Comparison of ENCODE assay signal across 9 cellular contexts in the genomic region with DNA sequence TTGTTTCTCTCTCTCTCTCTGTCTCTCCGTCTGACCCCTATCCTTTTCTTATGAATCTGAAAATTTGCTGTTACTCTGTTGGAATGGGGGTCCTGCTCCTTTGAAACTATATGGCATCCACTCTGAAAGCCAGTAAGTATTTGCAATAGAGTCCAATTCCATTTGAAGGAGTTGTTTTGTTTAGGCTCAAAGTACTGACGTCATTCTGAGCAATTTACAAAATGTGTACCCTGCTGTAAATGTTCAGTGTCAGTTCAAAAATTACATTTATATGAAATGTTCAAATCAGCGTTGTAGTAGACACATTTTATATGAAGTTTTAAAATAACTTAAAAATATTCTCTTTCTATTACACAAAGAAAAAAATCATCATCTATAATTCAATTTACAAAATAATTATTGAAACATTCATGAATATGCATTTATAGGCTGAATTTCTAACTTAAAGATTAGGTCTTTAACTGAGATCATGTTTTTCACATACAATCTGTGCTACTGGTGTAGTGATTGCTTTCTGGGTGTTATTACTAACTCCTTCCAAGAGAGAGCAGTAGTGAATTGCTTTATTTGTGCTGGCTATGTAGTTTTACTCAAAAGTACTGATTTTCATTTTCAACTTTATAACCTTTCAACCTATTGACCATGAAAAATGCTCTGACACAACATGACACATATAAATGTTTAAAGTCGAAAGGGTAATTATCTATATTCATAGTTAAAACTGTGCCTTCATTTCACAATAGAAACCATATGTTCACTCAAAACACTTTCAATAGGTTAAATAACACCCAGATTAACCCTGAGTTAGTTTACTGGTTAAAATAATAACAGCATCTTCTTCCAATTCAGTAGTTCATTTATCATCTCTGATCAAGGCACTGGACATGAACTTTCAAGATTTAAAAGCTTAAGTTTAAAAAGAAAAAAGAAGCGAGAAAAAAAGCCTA.
DNase-seq lines count a peak whose midpoint lies in the region; ATAC-seq and TF ChIP-seq lines count a peak whose summit lies in the region.
"Had no signal": no experiment of that assay in that cellular context is flagged by ENCODE, and none has a peak within 500 bp of the region (broad histone marks: within the 10 kb centered on the region; RNA-seq: fewer than 3 reads in every experiment).

No MANE protein-coding gene starts in this region.

- no peak overlapping the region for H3K27ac Mint-ChIP-seq in CD14-positive monocyte
- H3K27ac Mint-ChIP-seq in activated naive CD8-positive, alpha-beta T cell treated with anti-CD3 and anti-CD28 coated beads, Interleukin-2, amount 50 U/mL, for 24 hours: no peak overlapping the region
- H3K27ac Mint-ChIP-seq: naive B cell had no signal

- DNase-seq in DMS153 treated with DMSO at 0.1 percent for 48 hours (lab: John Stamatoyannopoulos, UW; ENCODE audit: unreplicated experiment): peak; percentile 67
- peak; percentile 12 for DNase-seq in mammary epithelial cell
- peak; percentile 57 for DNase-seq in osteoblast (ENCODE audit: insufficient read length, low spot score, missing footprints)
- no peak for DNase-seq in CD14-positive monocyte (ENCODE audit: low spot score)
- no peak for DNase-seq in activated naive CD8-positive, alpha-beta T cell treated with anti-CD3 and anti-CD28 coated beads, Interleukin-2, amount 50 U/mL, for 24 hours
- no peak for DNase-seq in uterus
- DNase-seq: naive B cell had no signal

- in situ Hi-C loops in mammary epithelial cell (cut with MboI; ENCODE audit: low sequenced_read_pairs in 2 of 2): loop anchor here (5.0 to 10.0 kb wide), 2 partner anchors 95 to 98 kb away; no protein-coding TSS in a partner anchor

- TF ChIP-seq EP300 in Ishikawa (IDR thresholded peaks at IDR 0.05; ENCODE audit: borderline replicate concordance): no peak

- H2AFZ ChIP-seq in mammary epithelial cell (ENCODE audit: low read depth, low read length): no peak overlapping the region
- no peak overlapping the region for H2AFZ ChIP-seq in osteoblast (ENCODE audit: low read length)

- no peaks in the 10 kb centered on the region for H3K36me3 ChIP-seq in mammary epithelial cell (ENCODE audit: insufficient read depth, low read length)
- H3K36me3 ChIP-seq in osteoblast (ENCODE audit: insufficient read depth, low read length): no peaks in the 10 kb centered on the region
- H3K36me3 ChIP-seq in uterus: no peaks in the 10 kb centered on the region

- dilution Hi-C loops in mammary epithelial cell (cut with HindIII; ENCODE audit: low sequenced_read_pairs): no loop called here

- no peaks in the 10 kb centered on the region for H3K4me1 Mint-ChIP-seq in CD14-positive monocyte
- no peaks in the 10 kb centered on the region for H3K4me1 Mint-ChIP-seq in activated naive CD8-positive, alpha-beta T cell treated with anti-CD3 and anti-CD28 coated beads, Interleukin-2, amount 50 U/mL, for 24 hours
- H3K4me1 Mint-ChIP-seq: naive B cell had no signal

- H3K27me3 ChIP-seq in mammary epithelial cell (ENCODE audit: insufficient read depth, low read length) (peaks cover 2% of the 10 kb centered on the region), osteoblast (ENCODE audit: insufficient read depth, low read length) (no peaks in the 10 kb centered on the region), uterus (no peaks in the 10 kb centered on the region)

- peaks cover 0 to 2% (median 0%) of the 10 kb centered on the region in 3 donors for H3K27me3 Mint-ChIP-seq in CD14-positive monocyte (ENCODE audit: low read depth in 3 of 3)
- H3K27me3 Mint-ChIP-seq in activated naive CD8-positive, alpha-beta T cell treated with anti-CD3 and anti-CD28 coated beads, Interleukin-2, amount 50 U/mL, for 24 hours: no peaks in the 10 kb centered on the region
- H3K27me3 Mint-ChIP-seq: naive B cell had no signal

- H3K4me3 ChIP-seq in mammary epithelial cell (replicated peaks in 1 of 3; ENCODE audit: insufficient read depth in 1 of 3, low read depth in 2 of 3, low read length in 3 of 3) (no peak overlapping the region), osteoblast (ENCODE audit: insufficient read depth, low read length) (no peak overlapping the region), uterus (no peak overlapping the region)

- no peak overlapping the region for H3K4me2 ChIP-seq in mammary epithelial cell (ENCODE audit: insufficient read depth, low read depth, low read length)
- H3K4me2 ChIP-seq in osteoblast (ENCODE audit: insufficient read depth, low read length): no peak overlapping the region

- peak; percentile 71 for ATAC-seq in GM21360 (IDR thresholded peaks at IDR 0.05; ENCODE audit: unreplicated experiment)
- no peak for ATAC-seq in activated naive CD8-positive, alpha-beta T cell treated with anti-CD3 and anti-CD28 coated beads, Interleukin-2, amount 50 U/mL, for 24 hours

- intact Hi-C loops in mammary epithelial cell (cut with micrococcal nuclease) (loop anchor here (1.0 to 10.0 kb wide), 5 partner anchors 63 to 571 kb away; no protein-coding TSS in a partner anchor), CD14-positive monocyte (cut with micrococcal nuclease) (no loop called here), uterus (cut with DNase I; ENCODE audit: low total_unique reads) (no loop called here)

- CTCF ChIA-PET in mammary epithelial cell (lab: Charles Lee; ENCODE audit: low non-redundant PET): no interaction called here

- no peak overlapping the region for H3K4me3 Mint-ChIP-seq in CD14-positive monocyte
- no peak overlapping the region for H3K4me3 Mint-ChIP-seq in activated naive CD8-positive, alpha-beta T cell treated with anti-CD3 and anti-CD28 coated beads, Interleukin-2, amount 50 U/mL, for 24 hours
- H3K4me3 Mint-ChIP-seq: naive B cell had no signal

- H4K20me1 ChIP-seq in mammary epithelial cell (ENCODE audit: insufficient read depth, low read length) (no peaks in the 10 kb centered on the region), osteoblast (ENCODE audit: insufficient read depth, low read length) (no peaks in the 10 kb centered on the region)

- no peaks in the 10 kb centered on the region for H3K9me3 ChIP-seq in mammary epithelial cell (replicated peaks; ENCODE audit: insufficient read depth, low read length)
- no peaks in the 10 kb centered on the region for H3K9me3 ChIP-seq in osteoblast (ENCODE audit: low read depth, low read length)
- H3K9me3 ChIP-seq in uterus: no peaks in the 10 kb centered on the region

- H3K4me1 ChIP-seq in mammary epithelial cell (ENCODE audit: insufficient read depth, low read length): no peaks in the 10 kb centered on the region
- peaks cover 3% of the 10 kb centered on the region for H3K4me1 ChIP-seq in osteoblast (ENCODE audit: insufficient read depth, low read length)
- H3K4me1 ChIP-seq in uterus: no peaks in the 10 kb centered on the region

- no peak overlapping the region for H3K27ac ChIP-seq in mammary epithelial cell (ENCODE audit: insufficient read depth, low read depth, low read length)
- H3K27ac ChIP-seq in osteoblast (ENCODE audit: low read depth, low read length): no peak overlapping the region
- no peak overlapping the region for H3K27ac ChIP-seq in uterus

- no peaks in the 10 kb centered on the region for H3K79me2 ChIP-seq in mammary epithelial cell (ENCODE audit: insufficient read depth, low read length)
- no peaks in the 10 kb centered on the region for H3K79me2 ChIP-seq in osteoblast (ENCODE audit: insufficient read depth, low read length)

- H3K9me3 Mint-ChIP-seq in CD14-positive monocyte: peaks cover 0 to 2% (median 0%) of the 10 kb centered on the region in 7 donors
- peaks cover 3% of the 10 kb centered on the region for H3K9me3 Mint-ChIP-seq in activated naive CD8-positive, alpha-beta T cell treated with anti-CD3 and anti-CD28 coated beads, Interleukin-2, amount 50 U/mL, for 24 hours
- H3K9me3 Mint-ChIP-seq: naive B cell had no signal

- WGBS in mammary epithelial cell (ENCODE audit: low coverage, missing lambda C conversion rate): 46% methylated on average over 5 of the region's 5 CpGs

- no peaks in the 10 kb centered on the region for H3K36me3 Mint-ChIP-seq in CD14-positive monocyte
- no peaks in the 10 kb centered on the region for H3K36me3 Mint-ChIP-seq in activated naive CD8-positive, alpha-beta T cell treated with anti-CD3 and anti-CD28 coated beads, Interleukin-2, amount 50 U/mL, for 24 hours (ENCODE audit: low read depth)
- H3K36me3 Mint-ChIP-seq: naive B cell had no signal

- TF ChIP-seq CTCF in mammary epithelial cell (conservative IDR thresholded peaks at IDR 0.05 in 1 of 2, IDR thresholded peaks at IDR 0.05 in 1 of 2; ENCODE audit: extremely low read depth in 1 of 2, insufficient read depth in 1 of 2, low read depth in 1 of 2, low read length in 2 of 2) (peak; percentile 51 to 71), osteoblast (IDR thresholded peaks at IDR 0.05; ENCODE audit: extremely low read depth, low read depth, low read length) (peak; percentile 76), CD14-positive monocyte (IDR thresholded peaks at IDR 0.05) (no peak), uterus (IDR thresholded peaks at IDR 0.05) (peak in 1 of 4 experiments; percentile 25)

- H3K9ac ChIP-seq in mammary epithelial cell (ENCODE audit: insufficient read depth, low read length): no peak overlapping the region

- BruUV-seq in mammary epithelial cell (replicated peaks; lab: Mats Ljungman, UMichigan): no TSS peak

- peak; percentile 71 for TF ChIP-seq RAD21 in Ishikawa (IDR thresholded peaks at IDR 0.05; ENCODE audit: low read depth)

- TF ChIP-seq POLR2A in uterus (IDR thresholded peaks at IDR 0.05): no peak

TF ChIP-seq in Ishikawa, 13 proteins besides CTCF, POLR2A, EP300 and RAD21 (continues in another document):
- TF ChIP-seq CEBPB (IDR thresholded peaks at IDR 0.05) (no peak), CREB1 (IDR thresholded peaks at IDR 0.05; ENCODE audit: low read depth) (no peak), FOXM1 (IDR thresholded peaks at IDR 0.05; ENCODE audit: borderline replicate concordance, low read depth) (no peak), NFIC (IDR thresholded peaks at IDR 0.05) (no peak), TCF12 (IDR thresholded peaks at IDR 0.05; ENCODE audit: low read depth) (no peak), YY1 (IDR thresholded peaks at IDR 0.05; ENCODE audit: low read depth) (no peak)
- TF ChIP-seq, protein P1, sequence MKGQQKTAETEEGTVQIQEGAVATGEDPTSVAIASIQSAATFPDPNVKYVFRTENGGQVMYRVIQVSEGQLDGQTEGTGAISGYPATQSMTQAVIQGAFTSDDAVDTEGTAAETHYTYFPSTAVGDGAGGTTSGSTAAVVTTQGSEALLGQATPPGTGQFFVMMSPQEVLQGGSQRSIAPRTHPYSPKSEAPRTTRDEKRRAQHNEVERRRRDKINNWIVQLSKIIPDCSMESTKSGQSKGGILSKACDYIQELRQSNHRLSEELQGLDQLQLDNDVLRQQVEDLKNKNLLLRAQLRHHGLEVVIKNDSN (IDR thresholded peaks at IDR 0.05): no peak
- TF ChIP-seq, protein P2, sequence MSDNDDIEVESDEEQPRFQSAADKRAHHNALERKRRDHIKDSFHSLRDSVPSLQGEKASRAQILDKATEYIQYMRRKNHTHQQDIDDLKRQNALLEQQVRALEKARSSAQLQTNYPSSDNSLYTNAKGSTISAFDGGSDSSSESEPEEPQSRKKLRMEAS (IDR thresholded peaks at IDR 0.05): no peak

Comparison
In these comparisons a context has a peak if more than half of its experiments do, and no peak if none do; other contexts are left out.
1. DNase-seq: peak in DMS153 treated with DMSO at 0.1 percent for 48 hours (single experiment), mammary epithelial cell (single experiment) and osteoblast (single experiment); none in CD14-positive monocyte (single experiment), activated naive CD8-positive, alpha-beta T cell treated with anti-CD3 and anti-CD28 coated beads, Interleukin-2, amount 50 U/mL, for 24 hours (single experiment) and uterus (0 of 2).